Comparison of ENCODE assay signal across 12 cellular contexts in genomic region chr14:33765251-33765650, GRCh38.
DNase-seq lines count a peak whose midpoint lies in the region; ATAC-seq and TF ChIP-seq lines count a peak whose summit lies in the region.
"Had no signal": no experiment of that assay in that cellular context is flagged by ENCODE, and none has a peak within 500 bp of the region (broad histone marks: within the 10 kb centered on the region; RNA-seq: fewer than 3 reads in every experiment).

No MANE protein-coding gene starts in this region.

- DNase-seq in NCI-H69 (lab: John Stamatoyannopoulos, UW) (peak; percentile 17), dorsolateral prefrontal cortex (peak in 3 of 10 donors; percentile 39 to 48 (median 44)), left lobe of liver (ENCODE audit: low spot score) (no peak), MM.1S (no peak), mammary epithelial cell (no peak), GM20000 (ENCODE audit: low spot score) (no peak), COR-L47 (lab: John Stamatoyannopoulos, UW) (no peak)
- DNase-seq: activated CD4-positive, alpha-beta T cell treated with anti-CD3 and anti-CD28 coated beads for 48 hours; naive thymus-derived CD4-positive, alpha-beta T cell; stimulated activated CD4-positive, alpha-beta T cell treated with anti-CD3 and anti-CD28 coated beads, Interleukin-2, amount 100 ng/mL, for 24 hours had no signal

- H3F3A ChIP-seq in MM.1S (ENCODE audit: insufficient read depth, low read length) = no peaks in the 10 kb centered on the region

- WGBS in mammary epithelial cell (ENCODE audit: low coverage, missing lambda C conversion rate) = 37% methylated on average over 4 of the region's 4 CpGs

- H3K4me1 ChIP-seq in BLaER1 (peaks cover 17% of the 10 kb centered on the region), MM.1S (ENCODE audit: low read length) (no peaks in the 10 kb centered on the region), mammary epithelial cell (ENCODE audit: insufficient read depth, low read length) (no peaks in the 10 kb centered on the region)

- intact Hi-C loops in dorsolateral prefrontal cortex (cut with DNase I) = no loop called here
- intact Hi-C loops in mammary epithelial cell (cut with micrococcal nuclease) = no loop called here

- CTCF ChIA-PET in mammary epithelial cell (lab: Charles Lee; ENCODE audit: low non-redundant PET) = no interaction called here

- H3K9ac ChIP-seq in BLaER1 (no peak overlapping the region), MM.1S (ENCODE audit: low read length) (no peak overlapping the region), mammary epithelial cell (ENCODE audit: insufficient read depth, low read length) (no peak overlapping the region)

- dilution Hi-C loops in mammary epithelial cell (cut with HindIII; ENCODE audit: low sequenced_read_pairs) = no loop called here

- BruUV-seq in mammary epithelial cell (replicated peaks; lab: Mats Ljungman, UMichigan) = no TSS peak

- H3K36me3 ChIP-seq in BLaER1 = no peaks in the 10 kb centered on the region
- H3K36me3 ChIP-seq in MM.1S (replicated peaks; ENCODE audit: insufficient read depth, low read length) = no peaks in the 10 kb centered on the region
- no peaks in the 10 kb centered on the region for H3K36me3 ChIP-seq in mammary epithelial cell (ENCODE audit: insufficient read depth, low read length)

- no peaks in the 10 kb centered on the region for H3K79me2 ChIP-seq in MM.1S (ENCODE audit: low read length)
- H3K79me2 ChIP-seq in mammary epithelial cell (ENCODE audit: insufficient read depth, low read length) = no peaks in the 10 kb centered on the region

- H3K9me2 ChIP-seq in MM.1S (replicated peaks; ENCODE audit: insufficient read depth, low read length) = no peaks in the 10 kb centered on the region

- in situ Hi-C loops in mammary epithelial cell (cut with MboI; ENCODE audit: low sequenced_read_pairs in 2 of 2) = no loop called here

- no peak for TF ChIP-seq CTCF in dorsolateral prefrontal cortex (IDR thresholded peaks at IDR 0.05 in 54 of 56, conservative IDR thresholded peaks at IDR 0.05 in 2 of 56; ENCODE audit: low read depth in 1 of 56, partially characterized antibody in 56 of 56)
- no peak for TF ChIP-seq CTCF in MM.1S (IDR thresholded peaks at IDR 0.05; ENCODE audit: low read length)
- TF ChIP-seq CTCF in mammary epithelial cell (conservative IDR thresholded peaks at IDR 0.05 in 1 of 2, IDR thresholded peaks at IDR 0.05 in 1 of 2; ENCODE audit: extremely low read depth in 1 of 2, insufficient read depth in 1 of 2, low read depth in 1 of 2, low read length in 2 of 2) = no peak
- TF ChIP-seq CTCF in GM20000 (IDR thresholded peaks at IDR 0.05; ENCODE audit: extremely low read depth, missing control alignments) = no peak

- peak; percentile 54 for ATAC-seq in left lobe of liver
- ATAC-seq: K562; naive thymus-derived CD4-positive, alpha-beta T cell had no signal

- no peak overlapping the region for H3K27ac ChIP-seq in BLaER1
- H3K27ac ChIP-seq in dorsolateral prefrontal cortex = peak overlapping the region in 40 of 59 donors; percentile 2 to 88 (median 56)
- H3K27ac ChIP-seq in MM.1S (ENCODE audit: low read length) = no peak overlapping the region
- no peak overlapping the region for H3K27ac ChIP-seq in mammary epithelial cell (ENCODE audit: insufficient read depth, low read depth, low read length)

- H2AFZ ChIP-seq in MM.1S (ENCODE audit: low read length) = no peak overlapping the region
- no peak overlapping the region for H2AFZ ChIP-seq in mammary epithelial cell (ENCODE audit: low read depth, low read length)

- H4K20me1 ChIP-seq in BLaER1 = no peaks in the 10 kb centered on the region
- H4K20me1 ChIP-seq in MM.1S (ENCODE audit: insufficient read depth, low read length) = no peaks in the 10 kb centered on the region
- H4K20me1 ChIP-seq in mammary epithelial cell (ENCODE audit: insufficient read depth, low read length) = no peaks in the 10 kb centered on the region

- H3K4me2 ChIP-seq in BLaER1 (peak overlapping the region; percentile 31; the same call in 1 of the 2 replicates), MM.1S (ENCODE audit: low read depth, low read length) (no peak overlapping the region), mammary epithelial cell (ENCODE audit: insufficient read depth, low read depth, low read length) (no peak overlapping the region)

- no peak overlapping the region for H3K4me3 ChIP-seq in BLaER1
- no peak overlapping the region for H3K4me3 ChIP-seq in dorsolateral prefrontal cortex
- H3K4me3 ChIP-seq in MM.1S (ENCODE audit: low read length) = no peak overlapping the region
- H3K4me3 ChIP-seq in mammary epithelial cell (replicated peaks in 1 of 3; ENCODE audit: insufficient read depth in 1 of 3, low read depth in 2 of 3, low read length in 3 of 3) = no peak overlapping the region
- H3K4me3 ChIP-seq: K562 had no signal

- H3K27me3 ChIP-seq in BLaER1 (no peaks in the 10 kb centered on the region), dorsolateral prefrontal cortex (no peaks in the 10 kb centered on the region), MM.1S (replicated peaks; ENCODE audit: insufficient read depth, low read length) (no peaks in the 10 kb centered on the region), mammary epithelial cell (ENCODE audit: insufficient read depth, low read length) (no peaks in the 10 kb centered on the region)

- H3K9me3 ChIP-seq in BLaER1 (no peaks in the 10 kb centered on the region), MM.1S (replicated peaks; ENCODE audit: insufficient read depth, low read length) (no peaks in the 10 kb centered on the region), mammary epithelial cell (replicated peaks; ENCODE audit: insufficient read depth, low read length) (no peaks in the 10 kb centered on the region)

Comparison
In these comparisons a context has a peak if more than half of its experiments do, and no peak if none do; other contexts are left out.
1. H3K27ac ChIP-seq: peak in dorsolateral prefrontal cortex (40 of 59); none in BLaER1 (single experiment), MM.1S (single experiment) and mammary epithelial cell (single experiment).